In genomic region chr3:101900316-101900715, GRCh38 we compare ENCODE assay signal across 16 cellular contexts.
"Had no signal": no experiment of that assay in that cellular context is flagged by ENCODE, and none has a peak within 500 bp of the region (broad histone marks: within the 10 kb centered on the region; RNA-seq: fewer than 3 reads in every experiment).

No MANE protein-coding gene starts in this region.

- H3K27me3 Mint-ChIP-seq: activated CD8-positive, alpha-beta memory T cell treated with anti-CD3 and anti-CD28 coated beads, Interleukin-2, amount 10 ng/mL, durations not matched to agents 7 days and 5 days; activated naive CD8-positive, alpha-beta T cell treated with anti-CD3 and anti-CD28 coated beads, Interleukin-2, amount 10 ng/mL, durations not matched to agents 7 days and 5 days had no signal

- ATAC-seq: activated CD4-positive, CD25-positive, alpha-beta regulatory T cell treated with anti-CD3 and anti-CD28 coated beads, Interleukin-2, amount 50 U/mL, for 24 hours; activated CD8-positive, alpha-beta memory T cell treated with anti-CD3 and anti-CD28 coated beads, Interleukin-2, amount 10 ng/mL, durations not matched to agents 7 days and 5 days; foreskin keratinocyte; left lung; pancreas had no signal

- FAIRE-seq: endometrium, islet of Langerhans, pancreas had no signal

- H3K36me3 ChIP-seq: left lung, pancreas, uterus had no signal

- H3K27ac ChIP-seq: foreskin keratinocyte, left lung, pancreas, uterus had no signal

- H3K27ac Mint-ChIP-seq: activated CD8-positive, alpha-beta memory T cell treated with anti-CD3 and anti-CD28 coated beads, Interleukin-2, amount 10 ng/mL, durations not matched to agents 7 days and 5 days; activated naive CD8-positive, alpha-beta T cell treated with anti-CD3 and anti-CD28 coated beads, Interleukin-2, amount 10 ng/mL, durations not matched to agents 7 days and 5 days had no signal

- H3K9me3 ChIP-seq: pancreas, uterus had no signal

- H3K9me3 Mint-ChIP-seq: activated naive CD8-positive, alpha-beta T cell treated with anti-CD3 and anti-CD28 coated beads, Interleukin-2, amount 10 ng/mL, durations not matched to agents 7 days and 5 days had no signal

- DNase-seq: activated CD4-positive, alpha-beta T cell treated with anti-CD3 and anti-CD28 coated beads, Interleukin-2, amount 50 U/mL, for 4 hours; activated CD8-positive, alpha-beta memory T cell treated with anti-CD3 and anti-CD28 coated beads, Interleukin-2, amount 10 ng/mL, durations not matched to agents 7 days and 5 days; activated gamma-delta T cell treated with Interleukin-2 at 50 U/mL for 16 hours; activated naive CD8-positive, alpha-beta T cell treated with anti-CD3 and anti-CD28 coated beads, Interleukin-2, amount 10 ng/mL, durations not matched to agents 7 days and 5 days; activated T-cell treated with anti-CD3 and anti-CD28 coated beads, Interleukin-2, amount 50 U/mL, for 48 hours; aorta; dorsolateral prefrontal cortex; head of caudate nucleus; left lung; pancreas; stimulated activated CD4-positive, alpha-beta T cell treated with anti-CD3 and anti-CD28 coated beads, Interleukin-4, amount 100 ng/mL, for 4 hours; uterus had no signal

- H3K4me1 Mint-ChIP-seq: activated CD8-positive, alpha-beta memory T cell treated with anti-CD3 and anti-CD28 coated beads, Interleukin-2, amount 10 ng/mL, durations not matched to agents 7 days and 5 days had no signal

- H3K4me3 Mint-ChIP-seq: activated CD8-positive, alpha-beta memory T cell treated with anti-CD3 and anti-CD28 coated beads, Interleukin-2, amount 10 ng/mL, durations not matched to agents 7 days and 5 days; activated naive CD8-positive, alpha-beta T cell treated with anti-CD3 and anti-CD28 coated beads, Interleukin-2, amount 10 ng/mL, durations not matched to agents 7 days and 5 days had no signal

- H3K27me3 ChIP-seq: dorsolateral prefrontal cortex, foreskin keratinocyte, left lung, pancreas, uterus had no signal

- H3K4me1 ChIP-seq: uterus had no signal

- H3K4me3 ChIP-seq: dorsolateral prefrontal cortex, left lung, pancreas, uterus had no signal
